In the genomic region with DNA sequence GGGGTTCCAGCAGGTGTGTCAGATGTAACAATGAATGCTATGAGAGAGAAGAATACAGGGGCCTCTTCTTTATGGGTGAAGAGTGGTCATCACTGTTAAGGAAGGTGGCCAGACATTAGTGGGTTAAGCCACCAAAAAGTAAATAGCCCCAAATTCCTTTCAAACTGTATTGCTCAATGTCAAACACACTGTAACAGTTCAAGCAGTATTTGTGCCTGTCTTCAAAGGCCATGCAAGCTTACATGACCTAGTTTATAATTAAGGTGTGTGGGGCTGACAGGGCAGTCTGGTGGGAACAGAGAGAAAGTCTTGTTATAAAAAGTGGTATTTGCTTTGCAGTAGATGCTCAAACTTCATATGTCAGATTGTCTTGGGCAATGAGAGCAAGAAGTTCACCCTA, we compare ENCODE assay signal across 1 cellular context.
A peak's percentile ranks its signal among the peaks of the same experiment; 100 is the strongest.
TF ChIP-seq lines count a peak whose summit lies in the region.

No MANE protein-coding gene starts in this region.

TF ChIP-seq in HepG2, 621 proteins besides CTCF, POLR2A, EP300 and RAD21 (continues in another document):
- no peak for TF ChIP-seq ELF1 (CRISPR knock-in tag; IDR thresholded peaks at IDR 0.05)
- peak; percentile 88 for TF ChIP-seq CEBPG (CRISPR knock-in tag; IDR thresholded peaks at IDR 0.05)
- TF ChIP-seq HNF4G (IDR thresholded peaks at IDR 0.05; ENCODE audit: borderline replicate concordance, low read depth, low read length), result 0 out of 2 replicates have a peak, but pooled peaks have one; percentile 24
- no peak for TF ChIP-seq HNF4G (CRISPR knock-in tag; IDR thresholded peaks at IDR 0.05; ENCODE audit: borderline replicate concordance, low read depth)
- no peak for TF ChIP-seq IRX3 (CRISPR knock-in tag; IDR thresholded peaks at IDR 0.05; ENCODE audit: borderline replicate concordance, low read depth)
- no peak for TF ChIP-seq HES4 (CRISPR knock-in tag; IDR thresholded peaks at IDR 0.05; ENCODE audit: borderline replicate concordance)
- no peak for TF ChIP-seq ZBTB7B (CRISPR knock-in tag; IDR thresholded peaks at IDR 0.05)
- TF ChIP-seq HDAC2 (CRISPR knock-in tag; IDR thresholded peaks at IDR 0.05), result peak; percentile 48; the same call in 1 of the 2 replicates
- no peak for TF ChIP-seq FOXA1 (IDR thresholded peaks at IDR 0.05)
- TF ChIP-seq FOXA1 (CRISPR knock-in tag; IDR thresholded peaks at IDR 0.05), result peak; percentile 91
- 0 out of 2 replicates have a peak, but pooled peaks have one; percentile 10 for TF ChIP-seq NFIC (IDR thresholded peaks at IDR 0.05; ENCODE audit: low read length)
- no peak for TF ChIP-seq GTF2F1 (IDR thresholded peaks at IDR 0.05; ENCODE audit: low read length)
- TF ChIP-seq HOXA3 (CRISPR knock-in tag; IDR thresholded peaks at IDR 0.05), result no peak
- TF ChIP-seq KAT2B (IDR thresholded peaks at IDR 0.05; ENCODE audit: borderline replicate concordance, low read depth, low read length), result no peak
- TF ChIP-seq HNF4A (CRISPR knock-in tag; IDR thresholded peaks at IDR 0.05), result peak; percentile 31; the same call in 1 of the 2 replicates
- TF ChIP-seq POLR2AphosphoS2 (IDR thresholded peaks at IDR 0.05; ENCODE audit: low read depth, low read length), result no peak
- peak; percentile 57; the same call in 1 of the 2 replicates for TF ChIP-seq HMG20B (CRISPR knock-in tag; conservative IDR thresholded peaks at IDR 0.05)
- TF ChIP-seq ZNF383 (CRISPR knock-in tag; IDR thresholded peaks at IDR 0.05; ENCODE audit: borderline replicate concordance), result no peak
- TF ChIP-seq RFX1 (IDR thresholded peaks at IDR 0.05), result no peak
- no peak for TF ChIP-seq ZKSCAN5 (CRISPR knock-in tag; IDR thresholded peaks at IDR 0.05)
- TF ChIP-seq ZNF367 (CRISPR knock-in tag; IDR thresholded peaks at IDR 0.05; ENCODE audit: borderline replicate concordance), result no peak
- no peak for TF ChIP-seq ZNF354B (CRISPR knock-in tag; IDR thresholded peaks at IDR 0.05)
- TF ChIP-seq SOX13 (IDR thresholded peaks at IDR 0.05), result no peak
- TF ChIP-seq SOX13 (CRISPR knock-in tag; conservative IDR thresholded peaks at IDR 0.05 in 1 of 2, IDR thresholded peaks at IDR 0.05 in 1 of 2), result peak in 1 of 2 experiments; percentile 53; a peak in 2 of 4 replicates
- peak; percentile 60 for TF ChIP-seq NR2F2 (IDR thresholded peaks at IDR 0.05; ENCODE audit: borderline replicate concordance, low read depth)
- peak; percentile 22; the same call in 1 of the 2 replicates for TF ChIP-seq FOXO1 (CRISPR knock-in tag; IDR thresholded peaks at IDR 0.05)
- no peak for TF ChIP-seq TOE1 (CRISPR knock-in tag; IDR thresholded peaks at IDR 0.05)
- TF ChIP-seq ZSCAN25 (CRISPR knock-in tag; IDR thresholded peaks at IDR 0.05), result no peak
- TF ChIP-seq, protein P1, sequence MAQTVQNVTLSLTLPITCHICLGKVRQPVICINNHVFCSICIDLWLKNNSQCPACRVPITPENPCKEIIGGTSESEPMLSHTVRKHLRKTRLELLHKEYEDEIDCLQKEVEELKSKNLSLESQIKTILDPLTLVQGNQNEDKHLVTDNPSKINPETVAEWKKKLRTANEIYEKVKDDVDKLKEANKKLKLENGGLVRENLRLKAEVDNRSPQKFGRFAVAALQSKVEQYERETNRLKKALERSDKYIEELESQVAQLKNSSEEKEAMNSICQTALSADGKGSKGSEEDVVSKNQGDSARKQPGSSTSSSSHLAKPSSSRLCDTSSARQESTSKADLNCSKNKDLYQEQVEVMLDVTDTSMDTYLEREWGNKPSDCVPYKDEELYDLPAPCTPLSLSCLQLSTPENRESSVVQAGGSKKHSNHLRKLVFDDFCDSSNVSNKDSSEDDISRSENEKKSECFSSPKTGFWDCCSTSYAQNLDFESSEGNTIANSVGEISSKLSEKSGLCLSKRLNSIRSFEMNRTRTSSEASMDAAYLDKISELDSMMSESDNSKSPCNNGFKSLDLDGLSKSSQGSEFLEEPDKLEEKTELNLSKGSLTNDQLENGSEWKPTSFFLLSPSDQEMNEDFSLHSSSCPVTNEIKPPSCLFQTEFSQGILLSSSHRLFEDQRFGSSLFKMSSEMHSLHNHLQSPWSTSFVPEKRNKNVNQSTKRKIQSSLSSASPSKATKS (CRISPR knock-in tag; IDR thresholded peaks at IDR 0.05), result no peak
- TF ChIP-seq ZNF260 (CRISPR knock-in tag; IDR thresholded peaks at IDR 0.05; ENCODE audit: borderline replicate concordance, low read depth), result no peak
- no peak for TF ChIP-seq PRMT3 (CRISPR knock-in tag; IDR thresholded peaks at IDR 0.05; ENCODE audit: borderline replicate concordance, low read depth)
- TF ChIP-seq, protein P2, sequence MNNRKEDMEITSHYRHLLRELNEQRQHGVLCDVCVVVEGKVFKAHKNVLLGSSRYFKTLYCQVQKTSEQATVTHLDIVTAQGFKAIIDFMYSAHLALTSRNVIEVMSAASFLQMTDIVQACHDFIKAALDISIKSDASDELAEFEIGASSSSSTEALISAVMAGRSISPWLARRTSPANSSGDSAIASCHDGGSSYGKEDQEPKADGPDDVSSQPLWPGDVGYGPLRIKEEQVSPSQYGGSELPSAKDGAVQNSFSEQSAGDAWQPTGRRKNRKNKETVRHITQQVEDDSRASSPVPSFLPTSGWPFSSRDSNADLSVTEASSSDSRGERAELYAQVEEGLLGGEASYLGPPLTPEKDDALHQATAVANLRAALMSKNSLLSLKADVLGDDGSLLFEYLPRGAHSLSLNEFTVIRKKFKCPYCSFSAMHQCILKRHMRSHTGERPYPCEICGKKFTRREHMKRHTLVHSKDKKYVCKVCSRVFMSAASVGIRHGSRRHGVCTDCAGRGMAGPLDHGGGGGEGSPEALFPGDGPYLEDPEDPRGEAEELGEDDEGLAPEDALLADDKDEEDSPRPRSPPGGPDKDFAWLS (CRISPR knock-in tag; IDR thresholded peaks at IDR 0.05; ENCODE audit: borderline replicate concordance), result no peak
- TF ChIP-seq, protein P3, sequence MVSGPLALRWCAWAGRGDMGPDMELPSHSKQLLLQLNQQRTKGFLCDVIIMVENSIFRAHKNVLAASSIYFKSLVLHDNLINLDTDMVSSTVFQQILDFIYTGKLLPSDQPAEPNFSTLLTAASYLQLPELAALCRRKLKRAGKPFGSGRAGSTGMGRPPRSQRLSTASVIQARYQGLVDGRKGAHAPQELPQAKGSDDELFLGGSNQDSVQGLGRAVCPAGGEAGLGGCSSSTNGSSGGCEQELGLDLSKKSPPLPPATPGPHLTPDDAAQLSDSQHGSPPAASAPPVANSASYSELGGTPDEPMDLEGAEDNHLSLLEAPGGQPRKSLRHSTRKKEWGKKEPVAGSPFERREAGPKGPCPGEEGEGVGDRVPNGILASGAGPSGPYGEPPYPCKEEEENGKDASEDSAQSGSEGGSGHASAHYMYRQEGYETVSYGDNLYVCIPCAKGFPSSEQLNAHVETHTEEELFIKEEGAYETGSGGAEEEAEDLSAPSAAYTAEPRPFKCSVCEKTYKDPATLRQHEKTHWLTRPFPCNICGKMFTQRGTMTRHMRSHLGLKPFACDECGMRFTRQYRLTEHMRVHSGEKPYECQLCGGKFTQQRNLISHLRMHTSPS (CRISPR knock-in tag; IDR thresholded peaks at IDR 0.05; ENCODE audit: low read depth), result no peak
- TF ChIP-seq FOXP1 (IDR thresholded peaks at IDR 0.05), result no peak
- peak; percentile 29; the same call in 1 of the 2 replicates for TF ChIP-seq FOXP1 (CRISPR knock-in tag; IDR thresholded peaks at IDR 0.05)
- TF ChIP-seq TCF12 (IDR thresholded peaks at IDR 0.05), result no peak
- TF ChIP-seq TCF12 (CRISPR knock-in tag; IDR thresholded peaks at IDR 0.05), result no peak
- TF ChIP-seq, protein P4, sequence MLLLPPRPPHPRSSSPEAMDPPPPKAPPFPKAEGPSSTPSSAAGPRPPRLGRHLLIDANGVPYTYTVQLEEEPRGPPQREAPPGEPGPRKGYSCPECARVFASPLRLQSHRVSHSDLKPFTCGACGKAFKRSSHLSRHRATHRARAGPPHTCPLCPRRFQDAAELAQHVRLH (CRISPR knock-in tag; IDR thresholded peaks at IDR 0.05; ENCODE audit: borderline replicate concordance, low read depth), result no peak
- peak; percentile 95 for TF ChIP-seq ZNF652 (CRISPR knock-in tag; IDR thresholded peaks at IDR 0.05; ENCODE audit: borderline replicate concordance, low read depth)
- TF ChIP-seq, protein P5, sequence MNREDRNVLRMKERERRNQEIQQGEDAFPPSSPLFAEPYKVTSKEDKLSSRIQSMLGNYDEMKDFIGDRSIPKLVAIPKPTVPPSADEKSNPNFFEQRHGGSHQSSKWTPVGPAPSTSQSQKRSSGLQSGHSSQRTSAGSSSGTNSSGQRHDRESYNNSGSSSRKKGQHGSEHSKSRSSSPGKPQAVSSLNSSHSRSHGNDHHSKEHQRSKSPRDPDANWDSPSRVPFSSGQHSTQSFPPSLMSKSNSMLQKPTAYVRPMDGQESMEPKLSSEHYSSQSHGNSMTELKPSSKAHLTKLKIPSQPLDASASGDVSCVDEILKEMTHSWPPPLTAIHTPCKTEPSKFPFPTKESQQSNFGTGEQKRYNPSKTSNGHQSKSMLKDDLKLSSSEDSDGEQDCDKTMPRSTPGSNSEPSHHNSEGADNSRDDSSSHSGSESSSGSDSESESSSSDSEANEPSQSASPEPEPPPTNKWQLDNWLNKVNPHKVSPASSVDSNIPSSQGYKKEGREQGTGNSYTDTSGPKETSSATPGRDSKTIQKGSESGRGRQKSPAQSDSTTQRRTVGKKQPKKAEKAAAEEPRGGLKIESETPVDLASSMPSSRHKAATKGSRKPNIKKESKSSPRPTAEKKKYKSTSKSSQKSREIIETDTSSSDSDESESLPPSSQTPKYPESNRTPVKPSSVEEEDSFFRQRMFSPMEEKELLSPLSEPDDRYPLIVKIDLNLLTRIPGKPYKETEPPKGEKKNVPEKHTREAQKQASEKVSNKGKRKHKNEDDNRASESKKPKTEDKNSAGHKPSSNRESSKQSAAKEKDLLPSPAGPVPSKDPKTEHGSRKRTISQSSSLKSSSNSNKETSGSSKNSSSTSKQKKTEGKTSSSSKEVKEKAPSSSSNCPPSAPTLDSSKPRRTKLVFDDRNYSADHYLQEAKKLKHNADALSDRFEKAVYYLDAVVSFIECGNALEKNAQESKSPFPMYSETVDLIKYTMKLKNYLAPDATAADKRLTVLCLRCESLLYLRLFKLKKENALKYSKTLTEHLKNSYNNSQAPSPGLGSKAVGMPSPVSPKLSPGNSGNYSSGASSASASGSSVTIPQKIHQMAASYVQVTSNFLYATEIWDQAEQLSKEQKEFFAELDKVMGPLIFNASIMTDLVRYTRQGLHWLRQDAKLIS (CRISPR knock-in tag; IDR thresholded peaks at IDR 0.05), result no peak
- TF ChIP-seq HHEX (CRISPR knock-in tag; IDR thresholded peaks at IDR 0.05), result peak; percentile 85
- no peak for TF ChIP-seq KAT7 (CRISPR knock-in tag; IDR thresholded peaks at IDR 0.05; ENCODE audit: borderline replicate concordance)
- peak; percentile 75; the same call in 1 of the 2 replicates for TF ChIP-seq CEBPB (IDR thresholded peaks at IDR 0.05; ENCODE audit: borderline replicate concordance, low read depth, low read length)
- TF ChIP-seq SMAD1 (CRISPR knock-in tag; IDR thresholded peaks at IDR 0.05; ENCODE audit: borderline replicate concordance, low read depth), result no peak
- TF ChIP-seq ZNF124 (CRISPR knock-in tag; IDR thresholded peaks at IDR 0.05), result no peak
- TF ChIP-seq, protein P6, sequence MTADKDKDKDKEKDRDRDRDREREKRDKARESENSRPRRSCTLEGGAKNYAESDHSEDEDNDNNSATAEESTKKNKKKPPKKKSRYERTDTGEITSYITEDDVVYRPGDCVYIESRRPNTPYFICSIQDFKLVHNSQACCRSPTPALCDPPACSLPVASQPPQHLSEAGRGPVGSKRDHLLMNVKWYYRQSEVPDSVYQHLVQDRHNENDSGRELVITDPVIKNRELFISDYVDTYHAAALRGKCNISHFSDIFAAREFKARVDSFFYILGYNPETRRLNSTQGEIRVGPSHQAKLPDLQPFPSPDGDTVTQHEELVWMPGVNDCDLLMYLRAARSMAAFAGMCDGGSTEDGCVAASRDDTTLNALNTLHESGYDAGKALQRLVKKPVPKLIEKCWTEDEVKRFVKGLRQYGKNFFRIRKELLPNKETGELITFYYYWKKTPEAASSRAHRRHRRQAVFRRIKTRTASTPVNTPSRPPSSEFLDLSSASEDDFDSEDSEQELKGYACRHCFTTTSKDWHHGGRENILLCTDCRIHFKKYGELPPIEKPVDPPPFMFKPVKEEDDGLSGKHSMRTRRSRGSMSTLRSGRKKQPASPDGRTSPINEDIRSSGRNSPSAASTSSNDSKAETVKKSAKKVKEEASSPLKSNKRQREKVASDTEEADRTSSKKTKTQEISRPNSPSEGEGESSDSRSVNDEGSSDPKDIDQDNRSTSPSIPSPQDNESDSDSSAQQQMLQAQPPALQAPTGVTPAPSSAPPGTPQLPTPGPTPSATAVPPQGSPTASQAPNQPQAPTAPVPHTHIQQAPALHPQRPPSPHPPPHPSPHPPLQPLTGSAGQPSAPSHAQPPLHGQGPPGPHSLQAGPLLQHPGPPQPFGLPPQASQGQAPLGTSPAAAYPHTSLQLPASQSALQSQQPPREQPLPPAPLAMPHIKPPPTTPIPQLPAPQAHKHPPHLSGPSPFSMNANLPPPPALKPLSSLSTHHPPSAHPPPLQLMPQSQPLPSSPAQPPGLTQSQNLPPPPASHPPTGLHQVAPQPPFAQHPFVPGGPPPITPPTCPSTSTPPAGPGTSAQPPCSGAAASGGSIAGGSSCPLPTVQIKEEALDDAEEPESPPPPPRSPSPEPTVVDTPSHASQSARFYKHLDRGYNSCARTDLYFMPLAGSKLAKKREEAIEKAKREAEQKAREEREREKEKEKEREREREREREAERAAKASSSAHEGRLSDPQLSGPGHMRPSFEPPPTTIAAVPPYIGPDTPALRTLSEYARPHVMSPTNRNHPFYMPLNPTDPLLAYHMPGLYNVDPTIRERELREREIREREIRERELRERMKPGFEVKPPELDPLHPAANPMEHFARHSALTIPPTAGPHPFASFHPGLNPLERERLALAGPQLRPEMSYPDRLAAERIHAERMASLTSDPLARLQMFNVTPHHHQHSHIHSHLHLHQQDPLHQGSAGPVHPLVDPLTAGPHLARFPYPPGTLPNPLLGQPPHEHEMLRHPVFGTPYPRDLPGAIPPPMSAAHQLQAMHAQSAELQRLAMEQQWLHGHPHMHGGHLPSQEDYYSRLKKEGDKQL (CRISPR knock-in tag; IDR thresholded peaks at IDR 0.05; ENCODE audit: low read depth), result peak; percentile 73; the same call in 1 of the 2 replicates
- TF ChIP-seq THYN1 (CRISPR knock-in tag; IDR thresholded peaks at IDR 0.05; ENCODE audit: borderline replicate concordance, low read depth), result no peak
- TF ChIP-seq NR3C1 (CRISPR knock-in tag; IDR thresholded peaks at IDR 0.05), result no peak
- no peak for TF ChIP-seq RBM22 (optimal IDR thresholded peaks at IDR 0.05; ENCODE audit: low read length)
- TF ChIP-seq, protein P7, sequence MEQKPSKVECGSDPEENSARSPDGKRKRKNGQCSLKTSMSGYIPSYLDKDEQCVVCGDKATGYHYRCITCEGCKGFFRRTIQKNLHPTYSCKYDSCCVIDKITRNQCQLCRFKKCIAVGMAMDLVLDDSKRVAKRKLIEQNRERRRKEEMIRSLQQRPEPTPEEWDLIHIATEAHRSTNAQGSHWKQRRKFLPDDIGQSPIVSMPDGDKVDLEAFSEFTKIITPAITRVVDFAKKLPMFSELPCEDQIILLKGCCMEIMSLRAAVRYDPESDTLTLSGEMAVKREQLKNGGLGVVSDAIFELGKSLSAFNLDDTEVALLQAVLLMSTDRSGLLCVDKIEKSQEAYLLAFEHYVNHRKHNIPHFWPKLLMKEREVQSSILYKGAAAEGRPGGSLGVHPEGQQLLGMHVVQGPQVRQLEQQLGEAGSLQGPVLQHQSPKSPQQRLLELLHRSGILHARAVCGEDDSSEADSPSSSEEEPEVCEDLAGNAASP (CRISPR knock-in tag; IDR thresholded peaks at IDR 0.05; ENCODE audit: borderline replicate concordance), result peak; percentile 26; the same call in 1 of the 2 replicates
- peak; percentile 20; the same call in 1 of the 2 replicates for TF ChIP-seq RXRB (CRISPR knock-in tag; IDR thresholded peaks at IDR 0.05; ENCODE audit: borderline replicate concordance)
